Comparison of ENCODE assay signal across 13 cellular contexts in the genomic region with DNA sequence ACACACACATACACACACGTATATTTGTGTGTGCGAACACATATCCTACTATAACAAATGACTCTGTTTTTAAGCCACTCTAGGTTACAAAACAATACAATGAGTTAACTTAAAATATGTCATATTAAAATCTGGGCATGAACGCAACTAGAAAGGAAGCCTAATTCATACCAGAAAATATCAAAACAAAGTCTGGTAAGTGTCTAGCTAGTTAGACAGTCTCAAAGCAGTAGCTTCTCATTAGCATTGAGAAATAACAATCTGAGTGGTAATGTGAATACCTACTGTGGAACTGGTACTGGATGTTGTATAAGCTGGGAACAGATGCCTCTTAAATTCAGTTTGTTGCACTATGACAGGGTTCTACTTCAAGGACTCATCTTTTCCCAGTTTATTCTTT. TPM values are rescaled to one million over a fixed set of nuclear protein-coding genes. Genes with fewer than 3 reads are reported as not detected.
A peak's percentile ranks its signal among the peaks of the same experiment; 100 is the strongest.
DNase-seq lines count a peak whose midpoint lies in the region; ATAC-seq and TF ChIP-seq lines count a peak whose summit lies in the region.
"Had no signal": no experiment of that assay in that cellular context is flagged by ENCODE, and none has a peak within 500 bp of the region (broad histone marks: within the 10 kb centered on the region; RNA-seq: fewer than 3 reads in every experiment).

No MANE protein-coding gene starts in this region.

- H3K9me3 ChIP-seq in CD4-positive, alpha-beta memory T cell (ENCODE audit: control insufficient read depth in 1 of 2, low read length in 2 of 2): no peaks in the 10 kb centered on the region
- H3K9me3 ChIP-seq in Loucy (ENCODE audit: insufficient read depth, low read depth, low read length) (no peaks in the 10 kb centered on the region), ascending aorta (no peaks in the 10 kb centered on the region), osteoblast (ENCODE audit: low read depth, low read length) (no peaks in the 10 kb centered on the region)

- no peak overlapping the region for H2AFZ ChIP-seq in Loucy (ENCODE audit: low read length)
- H2AFZ ChIP-seq in osteoblast (ENCODE audit: low read length): no peak overlapping the region

- no peak overlapping the region for H3K27ac ChIP-seq in CD4-positive, alpha-beta memory T cell (ENCODE audit: low read depth, low read length)
- peak overlapping the region; percentile 39 to 60 for H3K27ac ChIP-seq in ascending aorta
- H3K27ac ChIP-seq in osteoblast (ENCODE audit: low read depth, low read length): peak overlapping the region; percentile 90

- no peaks in the 10 kb centered on the region for H3K27me3 Mint-ChIP-seq in CD4-positive, alpha-beta memory T cell
- H3K27me3 Mint-ChIP-seq: stimulated activated memory B cell treated with anti-CD40 and anti-IgM and Interleukin-4, amounts not matched to agents 10 μg/mL and 1 μg/mL and 100 μg/mL, for 72 hours had no signal

- no peaks in the 10 kb centered on the region for H3F3A ChIP-seq in Loucy (ENCODE audit: low read depth)

- no peaks in the 10 kb centered on the region for H3K9me2 ChIP-seq in Loucy (replicated peaks; ENCODE audit: low read depth, low read length)

- DNase-seq in CD4-positive, alpha-beta memory T cell: no peak
- DNase-seq in ascending aorta (ENCODE audit: low spot score in 2 of 2) (no peak), osteoblast (ENCODE audit: insufficient read length, low spot score, missing footprints) (no peak), NCI-H187 (lab: John Stamatoyannopoulos, UW) (no peak), NCI-H2196 treated with DMSO at 0.1 percent for 48 hours (lab: John Stamatoyannopoulos, UW; ENCODE audit: unreplicated experiment) (no peak)
- DNase-seq: amniotic stem cell, cortex of kidney, head of caudate nucleus, kidney had no signal

- peaks cover 19% of the 10 kb centered on the region for H3K36me3 ChIP-seq in CD4-positive, alpha-beta memory T cell (ENCODE audit: insufficient read depth, low read length)
- peaks cover 10% of the 10 kb centered on the region; the same call in 1 of the 2 replicates for H3K36me3 ChIP-seq in Loucy (ENCODE audit: insufficient read depth, low read length)
- no peaks in the 10 kb centered on the region for H3K36me3 ChIP-seq in ascending aorta
- H3K36me3 ChIP-seq in osteoblast (ENCODE audit: insufficient read depth, low read length): peaks cover 4% of the 10 kb centered on the region

- H3K79me2 ChIP-seq in Loucy (ENCODE audit: insufficient read depth, low read length) (peaks cover 88% of the 10 kb centered on the region), osteoblast (ENCODE audit: insufficient read depth, low read length) (peaks cover 37% of the 10 kb centered on the region)

- peaks cover 52 to 81% of the 10 kb centered on the region in 2 donors for H3K36me3 Mint-ChIP-seq in CD4-positive, alpha-beta memory T cell
- H3K36me3 Mint-ChIP-seq: mesothelial cell of epicardium had no signal

- no peak for TF ChIP-seq CTCF in Loucy (conservative IDR thresholded peaks at IDR 0.05; ENCODE audit: low read length)
- TF ChIP-seq CTCF in ascending aorta (IDR thresholded peaks at IDR 0.05): no peak
- TF ChIP-seq CTCF in osteoblast (IDR thresholded peaks at IDR 0.05; ENCODE audit: extremely low read depth, low read depth, low read length): no peak

- peaks cover 78% of the 10 kb centered on the region for H3K4me1 ChIP-seq in CD4-positive, alpha-beta memory T cell (ENCODE audit: insufficient read depth, low read length)
- H3K4me1 ChIP-seq in Loucy (ENCODE audit: insufficient read depth, low read length, poor library complexity, severe bottlenecking): peaks cover 72% of the 10 kb centered on the region
- peaks cover 6 to 55% of the 10 kb centered on the region in 2 donors for H3K4me1 ChIP-seq in ascending aorta
- peaks cover 49% of the 10 kb centered on the region for H3K4me1 ChIP-seq in osteoblast (ENCODE audit: insufficient read depth, low read length)

- peak overlapping the region; percentile 89 for H3K9ac ChIP-seq in Loucy (ENCODE audit: low read depth, low read length, poor library complexity, severe bottlenecking)

- H3K4me3 Mint-ChIP-seq in CD4-positive, alpha-beta memory T cell: peak overlapping the region in 7 of 8 donors; percentile 37 to 93 (median 91)
- H3K4me3 Mint-ChIP-seq: mesothelial cell of epicardium; stimulated activated memory B cell treated with anti-CD40 and anti-IgM and Interleukin-4, amounts not matched to agents 10 μg/mL and 1 μg/mL and 100 μg/mL, for 72 hours had no signal

- H3K4me3 ChIP-seq in CD4-positive, alpha-beta memory T cell (ENCODE audit: low read length in 2 of 2): no peak overlapping the region
- H3K4me3 ChIP-seq in Loucy (ENCODE audit: low read length, poor library complexity, severe bottlenecking): peak overlapping the region; percentile 83
- H3K4me3 ChIP-seq in ascending aorta: no peak overlapping the region
- no peak overlapping the region for H3K4me3 ChIP-seq in osteoblast (ENCODE audit: insufficient read depth, low read length)

- peak overlapping the region in 5 of 7 donors; percentile 56 to 94 (median 86) for H3K27ac Mint-ChIP-seq in CD4-positive, alpha-beta memory T cell
- H3K27ac Mint-ChIP-seq: mesothelial cell of epicardium had no signal

- POLR2A ChIA-PET in CD4-positive, alpha-beta memory T cell (lab: Charles Lee; ENCODE audit: partially characterized antibody): interaction anchor here (0.8 to 3.0 kb wide), 5 partner anchors 14 to 47 kb away, joined by 3 to 10 read pairs (median 4); a partner anchor contains a TSS

- peak overlapping the region; percentile 99 for H3K4me2 ChIP-seq in Loucy (ENCODE audit: low read depth, low read length, poor library complexity, severe bottlenecking)
- H3K4me2 ChIP-seq in osteoblast (ENCODE audit: insufficient read depth, low read length): no peak overlapping the region

- H3K27me3 ChIP-seq in CD4-positive, alpha-beta memory T cell (ENCODE audit: insufficient read depth, low read length): no peaks in the 10 kb centered on the region
- no peaks in the 10 kb centered on the region for H3K27me3 ChIP-seq in Loucy (ENCODE audit: insufficient read depth, low read length, poor library complexity, severe bottlenecking)
- H3K27me3 ChIP-seq in ascending aorta: no peaks in the 10 kb centered on the region
- H3K27me3 ChIP-seq in osteoblast (ENCODE audit: insufficient read depth, low read length): no peaks in the 10 kb centered on the region

- H3K9me3 Mint-ChIP-seq in CD4-positive, alpha-beta memory T cell: no peaks in the 10 kb centered on the region
- H3K9me3 Mint-ChIP-seq: mesothelial cell of epicardium; stimulated activated memory B cell treated with anti-CD40 and anti-IgM and Interleukin-4, amounts not matched to agents 10 μg/mL and 1 μg/mL and 100 μg/mL, for 72 hours had no signal

- intact Hi-C loops in CD4-positive, alpha-beta memory T cell (cut with micrococcal nuclease): loop anchor here (2.0 to 5.0 kb wide), 2 partner anchors 13 to 33 kb away; a partner anchor contains a TSS
- intact Hi-C loops in ascending aorta (cut with DNase I): no loop called here

- peaks cover 57 to 95% (median 66%) of the 10 kb centered on the region in 4 donors for H3K4me1 Mint-ChIP-seq in CD4-positive, alpha-beta memory T cell

- no peak for ATAC-seq in HG03432 (IDR thresholded peaks at IDR 0.05; ENCODE audit: unreplicated experiment)
- ATAC-seq: stimulated activated memory B cell treated with anti-CD40 and anti-IgM and Interleukin-4, amounts not matched to agents 10 μg/mL and 1 μg/mL and 100 μg/mL, for 72 hours had no signal

- peaks cover 49% of the 10 kb centered on the region for H4K20me1 ChIP-seq in Loucy (ENCODE audit: insufficient read depth, low read length, poor library complexity, severe bottlenecking)
- H4K20me1 ChIP-seq in osteoblast (ENCODE audit: insufficient read depth, low read length): no peaks in the 10 kb centered on the region

- CTCF ChIA-PET in CD4-positive, alpha-beta memory T cell (lab: Charles Lee; ENCODE audit: partially characterized antibody): interaction anchor here (1.7 kb wide), 1 partner anchor 9 kb away, joined by 3 read pairs; no protein-coding TSS in a partner anchor

RNA-seq across cellular contexts. Expression of a gene that starts 32.5 kb away (rescaled TPM):
- 100 to 1,000 TPM; 483 to 484 TPM for total RNA-seq in CD4-positive, alpha-beta memory T cell
- polyA plus RNA-seq in CD4-positive, alpha-beta memory T cell: 100 to 1,000 TPM in 1 of 2 donors, 10 to 100 TPM in 1; 79.2 to 169 TPM
- total RNA-seq in ascending aorta: 26.1 TPM
- 17.7 and 18.0 TPM in 2 replicates for total RNA-seq in osteoblast

Comparison
In these comparisons a context has a peak if more than half of its experiments do, and no peak if none do; other contexts are left out.
1. RNA of a gene that starts 32.5 kb away (total RNA-seq): 483 to 484 TPM in CD4-positive, alpha-beta memory T cell; 26.1 TPM in ascending aorta (single experiment) and 17.7 to 18.0 TPM in osteoblast; every median in the first group is over 10 times any median in the second.